In the genomic region with DNA sequence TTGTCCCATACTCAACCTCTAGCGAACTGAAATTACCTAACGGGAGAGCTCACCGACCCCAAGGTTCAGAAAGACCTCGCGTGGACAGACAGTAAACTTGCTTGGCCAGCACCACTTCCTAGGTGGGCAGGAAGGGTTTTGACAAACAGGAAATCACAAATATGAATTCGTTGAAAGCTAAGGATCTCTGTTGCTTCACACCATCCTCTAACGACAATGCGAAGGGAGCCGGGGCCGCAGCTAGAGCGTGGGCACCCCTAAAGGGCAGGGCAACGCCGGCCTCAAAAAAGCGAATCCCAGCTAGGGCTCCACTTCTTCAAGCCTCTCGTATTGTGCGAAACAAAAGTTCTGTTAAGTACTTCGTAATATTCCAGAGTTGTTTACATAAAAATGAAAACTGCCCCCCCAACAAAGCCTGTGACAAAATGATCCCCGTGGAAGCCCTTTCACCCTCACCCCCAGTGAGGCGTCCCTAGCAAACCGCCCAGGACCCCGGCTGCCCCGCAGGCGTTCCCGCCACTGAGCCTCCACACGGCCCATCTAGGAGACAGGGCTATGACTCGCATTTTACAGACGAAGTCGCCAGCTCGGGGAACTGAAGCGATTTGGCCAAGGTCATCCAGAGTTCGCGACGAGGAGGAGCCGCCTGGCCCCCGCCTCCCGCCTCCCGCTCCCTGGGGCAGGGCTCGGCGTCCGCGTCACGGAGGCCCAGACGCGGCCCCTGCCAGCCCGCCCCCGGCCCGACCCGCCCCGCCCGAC, we compare ENCODE assay signal across 8 cellular contexts. TPM values are rescaled to one million over a fixed set of nuclear protein-coding genes. Genes with fewer than 3 reads are reported as not detected.
A peak's percentile ranks its signal among the peaks of the same experiment; 100 is the strongest.
DNase-seq lines count a peak whose midpoint lies in the region; ATAC-seq and TF ChIP-seq lines count a peak whose summit lies in the region.

No MANE protein-coding gene starts in this region.

- H3K9ac ChIP-seq in HUES64 (ENCODE audit: low read depth, low read length) (peak overlapping the region; percentile 80), parathyroid adenoma (peak overlapping the region; percentile 57)

- H2AFZ ChIP-seq in parathyroid adenoma: peak overlapping the region; percentile 79

- peaks cover 12% of the 10 kb centered on the region for H3K36me3 Mint-ChIP-seq in activated naive CD8-positive, alpha-beta T cell

- H3K27ac ChIP-seq in HUES64 (ENCODE audit: low read depth, low read length) (peak overlapping the region; percentile 50; the same call in 1 of the 2 replicates), parathyroid adenoma (peak overlapping the region; percentile 82), tibial artery (peak overlapping the region; percentile 80 to 98)

- intact Hi-C loops in Right ventricle myocardium superior (cut with DNase I) (no loop called here), tibial artery (cut with DNase I; ENCODE audit: low total_unique reads) (loop anchor here (5.0 to 10.0 kb wide), 3 partner anchors 103 to 327 kb away; a partner anchor contains a TSS)

- 3% methylated on average over 50 of the region's 50 CpGs for WGBS in HUES64

- ATAC-seq in GM21528 (IDR thresholded peaks at IDR 0.05; ENCODE audit: low FRiP score, unreplicated experiment) (peak; percentile 58), Right ventricle myocardium superior (ENCODE audit: poor library complexity) (peak; percentile 92)

- DNase-seq in DMS53 treated with DMSO at 0.1 percent for 48 hours (lab: John Stamatoyannopoulos, UW; ENCODE audit: unreplicated experiment): peak; percentile 71
- peak; percentile 70 for DNase-seq in SKM-1 (lab: John Stamatoyannopoulos, UW; ENCODE audit: unreplicated experiment)
- DNase-seq in Right ventricle myocardium superior: peak; percentile 92
- peak; percentile 86 to 93 for DNase-seq in tibial artery

- peaks cover 21% of the 10 kb centered on the region for H3K79me2 ChIP-seq in parathyroid adenoma

- H3K9me3 ChIP-seq in HUES64 (ENCODE audit: insufficient read depth, low read depth, low read length): no peaks in the 10 kb centered on the region
- no peaks in the 10 kb centered on the region for H3K9me3 ChIP-seq in parathyroid adenoma (ENCODE audit: control insufficient read depth, low read length)
- H3K9me3 ChIP-seq in tibial artery: no peaks in the 10 kb centered on the region

- peak overlapping the region; percentile 95 for H3K27ac Mint-ChIP-seq in activated naive CD8-positive, alpha-beta T cell

- no peaks in the 10 kb centered on the region for H3K27me3 Mint-ChIP-seq in activated naive CD8-positive, alpha-beta T cell

- H3K4me2 ChIP-seq in parathyroid adenoma (ENCODE audit: low read length): peak overlapping the region; percentile 91

- H3K4me3 ChIP-seq in HUES64 (ENCODE audit: low read length): peak overlapping the region; percentile 98
- peak overlapping the region; percentile 92 for H3K4me3 ChIP-seq in parathyroid adenoma (ENCODE audit: low read depth, low read length)
- H3K4me3 ChIP-seq in tibial artery: peak overlapping the region; percentile 65 to 82

- no peaks in the 10 kb centered on the region for H3K27me3 ChIP-seq in HUES64 (ENCODE audit: insufficient read depth, low read length)
- no peaks in the 10 kb centered on the region for H3K27me3 ChIP-seq in parathyroid adenoma (ENCODE audit: control insufficient read depth, insufficient read depth, low read length)
- H3K27me3 ChIP-seq in tibial artery: peaks cover 0 to 3% of the 10 kb centered on the region in 2 donors

- H3K4me1 Mint-ChIP-seq in activated naive CD8-positive, alpha-beta T cell (ENCODE audit: low read depth): peaks cover 40% of the 10 kb centered on the region

- peaks cover 28% of the 10 kb centered on the region for H3K36me3 ChIP-seq in HUES64 (ENCODE audit: insufficient read depth, low read length)
- H3K36me3 ChIP-seq in parathyroid adenoma (ENCODE audit: control insufficient read depth, insufficient read depth, low read length): no peaks in the 10 kb centered on the region
- peaks cover 0 to 21% (median 15%) of the 10 kb centered on the region in 3 donors for H3K36me3 ChIP-seq in tibial artery

- peak overlapping the region; percentile 95 for H3K4me3 Mint-ChIP-seq in activated naive CD8-positive, alpha-beta T cell

- H3K4me1 ChIP-seq in HUES64 (ENCODE audit: insufficient read depth, low read length): peaks cover 7% of the 10 kb centered on the region; the same call in 1 of the 2 replicates
- peaks cover 16% of the 10 kb centered on the region for H3K4me1 ChIP-seq in parathyroid adenoma
- peaks cover 0 to 50% (median 32%) of the 10 kb centered on the region in 4 donors for H3K4me1 ChIP-seq in tibial artery

- no peak for TF ChIP-seq CTCF in parathyroid adenoma (IDR thresholded peaks at IDR 0.05)
- no peak for TF ChIP-seq CTCF in tibial artery (IDR thresholded peaks at IDR 0.05)

- H3K9me3 Mint-ChIP-seq in activated naive CD8-positive, alpha-beta T cell (ENCODE audit: low read depth): no peaks in the 10 kb centered on the region

RNA-seq across cellular contexts. Expression of a gene that starts 0.5 kb away (rescaled TPM):
- 20.4 TPM for polyA plus RNA-seq in HUES64 (2013, experiment 1 of 2)
- 20.7 TPM for polyA plus RNA-seq in HUES64 (2013, experiment 2 of 2)
- 31.8 TPM for total RNA-seq in Right ventricle myocardium superior

RNA-seq across cellular contexts. Expression of a gene that starts 5.0 kb away (rescaled TPM):
- 0.10 TPM for polyA plus RNA-seq in HUES64 (2013, experiment 1 of 2)
- 0.13 TPM for polyA plus RNA-seq in HUES64 (2013, experiment 2 of 2)
- not detected for total RNA-seq in Right ventricle myocardium superior

Comparison
In these comparisons a context has a peak if more than half of its experiments do, and no peak if none do; other contexts are left out.
1. Peak in every context shown above with its lines: DNase-seq, ATAC-seq, H3K4me3 ChIP-seq and H3K27ac ChIP-seq.